ENCODE assay signal across 1 cellular context in the genomic region with DNA sequence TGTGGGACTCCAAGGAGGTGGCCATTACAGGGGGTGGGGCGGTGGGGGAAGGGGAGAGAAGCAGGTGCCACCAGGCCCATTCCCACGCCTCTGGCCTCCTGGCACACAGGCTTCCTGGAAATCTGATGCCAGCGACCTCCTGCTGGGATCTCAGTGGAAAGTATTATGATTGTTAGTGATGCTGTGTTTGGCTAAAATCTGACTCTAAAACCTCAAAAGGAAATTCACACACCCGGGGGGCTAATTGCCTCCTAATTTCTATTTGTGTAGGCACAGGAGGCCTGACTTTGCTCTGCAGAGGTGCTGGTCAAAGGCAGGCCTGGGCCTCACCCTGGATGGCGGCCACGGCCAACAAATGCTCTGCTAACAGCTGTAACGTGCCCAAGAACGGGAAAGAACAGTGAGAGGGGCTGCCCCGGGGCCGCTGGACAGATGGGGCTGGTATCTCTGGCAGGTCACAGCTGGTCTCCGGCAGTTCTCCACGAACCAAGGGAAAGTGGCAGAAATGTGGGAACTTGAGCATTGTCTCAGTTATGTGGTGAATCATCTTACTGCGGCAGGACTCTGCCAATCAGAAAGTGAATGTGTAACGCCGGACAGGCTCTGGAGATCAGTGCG.
TF ChIP-seq lines count a peak whose summit lies in the region.

No MANE protein-coding gene starts in this region.

TF ChIP-seq in GM23338, 12 proteins besides CTCF, POLR2A, EP300 and RAD21 (continued from another document):
- no peak for TF ChIP-seq ZNF462 (CRISPR knock-in tag; IDR thresholded peaks at IDR 0.05)
